ENCODE assay signal across 12 cellular contexts in the genomic region with DNA sequence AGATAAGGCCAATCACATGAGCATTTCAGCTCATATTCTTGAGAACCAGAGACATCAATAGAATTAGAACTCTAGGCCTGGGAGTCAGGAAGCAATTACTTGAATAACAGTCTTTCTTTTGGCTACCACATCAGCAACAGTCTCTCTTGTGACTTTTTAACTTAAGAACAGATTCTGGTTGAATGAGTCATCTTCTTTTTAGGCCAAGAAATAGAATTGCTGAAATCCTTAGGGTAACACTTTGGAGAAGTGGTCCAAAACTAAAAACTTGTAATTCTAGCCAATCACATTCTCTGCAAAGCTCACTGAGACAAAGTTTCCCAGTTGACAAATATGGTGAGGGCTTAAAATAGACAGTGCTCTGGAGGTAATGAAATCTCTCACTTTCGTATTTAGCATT.
DNase-seq lines count a peak whose midpoint lies in the region; ATAC-seq and TF ChIP-seq lines count a peak whose summit lies in the region.
"Had no signal": no experiment of that assay in that cellular context is flagged by ENCODE, and none has a peak within 500 bp of the region (broad histone marks: within the 10 kb centered on the region; RNA-seq: fewer than 3 reads in every experiment).

No MANE protein-coding gene starts in this region.

- no peak overlapping the region for H2BK15ac ChIP-seq in mesenchymal stem cell (ENCODE audit: low read depth, poor library complexity, severe bottlenecking)

- H2AK5ac ChIP-seq in mesenchymal stem cell (ENCODE audit: low read length, severe bottlenecking): no peak overlapping the region

- no peak overlapping the region for H3K18ac ChIP-seq in mesenchymal stem cell (ENCODE audit: low read depth in 1 of 2, low read length in 2 of 2)

- no peak overlapping the region for H3K23ac ChIP-seq in mesenchymal stem cell (ENCODE audit: low read length in 2 of 2)

- H3K9me3 ChIP-seq in mesenchymal stem cell (ENCODE audit: control insufficient read depth, low read length): no peaks in the 10 kb centered on the region
- H3K9me3 ChIP-seq: neutrophil had no signal

- H2AFZ ChIP-seq in mesenchymal stem cell (ENCODE audit: low read depth, low read length): no peak overlapping the region

- no peak overlapping the region for H3K9ac ChIP-seq in mesenchymal stem cell (ENCODE audit: low read length)

- no peaks in the 10 kb centered on the region for H3K79me1 ChIP-seq in mesenchymal stem cell (replicated peaks; ENCODE audit: low read length, poor library complexity, severe bottlenecking)

- in situ Hi-C loops in SK-MEL-5 (cut with HindIII; ENCODE audit: low pct_unique_long_range_greater_than_20kb, low sequenced_read_pairs): no loop called here

- H2BK120ac ChIP-seq in mesenchymal stem cell (ENCODE audit: low read depth, low read length): no peak overlapping the region

- H3K4me2 ChIP-seq in mesenchymal stem cell (ENCODE audit: low read length, poor library complexity, severe bottlenecking): no peak overlapping the region

- H3K4me1 ChIP-seq in mesenchymal stem cell (ENCODE audit: control insufficient read depth, insufficient read depth, low read depth, low read length): no peaks in the 10 kb centered on the region

- no peak overlapping the region for H2BK12ac ChIP-seq in mesenchymal stem cell (ENCODE audit: low read length in 2 of 2)

- H3K27ac ChIP-seq in mesenchymal stem cell (ENCODE audit: low read length, poor library complexity, severe bottlenecking): no peak overlapping the region
- H3K27ac ChIP-seq: neutrophil had no signal

- H2BK5ac ChIP-seq in mesenchymal stem cell (ENCODE audit: low read depth, low read length, poor library complexity, severe bottlenecking): no peak overlapping the region

- no peak overlapping the region for H3K14ac ChIP-seq in mesenchymal stem cell (ENCODE audit: low read length in 2 of 2)

- ATAC-seq in HG03460 (IDR thresholded peaks at IDR 0.05; ENCODE audit: unreplicated experiment): no peak

- H3K27me3 ChIP-seq in mesenchymal stem cell (ENCODE audit: control insufficient read depth in 1 of 2, insufficient read depth in 1 of 2, low read length in 2 of 2): no peaks in the 10 kb centered on the region
- H3K27me3 ChIP-seq: neutrophil had no signal

- no peak overlapping the region for H4K8ac ChIP-seq in mesenchymal stem cell (ENCODE audit: low read length)

- H3K4ac ChIP-seq in mesenchymal stem cell (ENCODE audit: low read depth in 1 of 2, low read length in 2 of 2): no peak overlapping the region

- H3K36me3 ChIP-seq in mesenchymal stem cell (ENCODE audit: control insufficient read depth in 1 of 2, insufficient read depth in 2 of 2, low read depth in 1 of 2, low read length in 2 of 2): no peaks in the 10 kb centered on the region
- H3K36me3 ChIP-seq: neutrophil had no signal

- no peak for TF ChIP-seq CTCF in AG09319 (IDR thresholded peaks at IDR 0.05; ENCODE audit: low read depth, low read length)
- TF ChIP-seq CTCF in fibroblast of mammary gland (conservative IDR thresholded peaks at IDR 0.05; ENCODE audit: control insufficient read depth, insufficient read depth, low read depth, low read length): no peak

- H4K91ac ChIP-seq in mesenchymal stem cell (ENCODE audit: low read length): no peak overlapping the region

- 67% methylated on average over 1 of the region's 1 CpG for WGBS in mesenchymal stem cell

- H3K4me3 ChIP-seq in fibroblast of mammary gland (ENCODE audit: control insufficient read depth, low read depth, low read length) (no peak overlapping the region), mesenchymal stem cell (ENCODE audit: insufficient read depth in 1 of 2, low read depth in 1 of 2, low read length in 2 of 2) (peak overlapping the region in 1 of 2 experiments; percentile 22)

- peak; percentile 61 for DNase-seq in AG09319 (ENCODE audit: extremely low read depth, low read depth)
- DNase-seq in SK-MEL-5 (ENCODE audit: low read depth, low spot score): peak; percentile 15
- peak; percentile 85 for DNase-seq in fibroblast of mammary gland (ENCODE audit: low read depth)
- DNase-seq in non-pigmented ciliary epithelial cell (ENCODE audit: low read depth): peak; percentile 5
- no peak for DNase-seq in mesenchymal stem cell
- no peak for DNase-seq in OCI-M1 (lab: John Stamatoyannopoulos, UW)
- DNase-seq in NCI-H82 treated with DMSO at 0.1 percent for 48 hours (lab: John Stamatoyannopoulos, UW; ENCODE audit: unreplicated experiment): no peak
- DNase-seq: cerebellar nuclear complex, DMS153, mesendoderm had no signal

Comparison
In these comparisons a context has a peak if more than half of its experiments do, and no peak if none do; other contexts are left out.
1. DNase-seq: peak in AG09319 (single experiment), SK-MEL-5 (single experiment), fibroblast of mammary gland (single experiment) and non-pigmented ciliary epithelial cell (single experiment); none in mesenchymal stem cell (single experiment), OCI-M1 (single experiment) and NCI-H82 treated with DMSO at 0.1 percent for 48 hours (single experiment).